In genomic region chr3:8727793-8728517, GRCh38 we compare ENCODE assay signal across 35 cellular contexts. TPM values are rescaled to one million over a fixed set of nuclear protein-coding genes. Genes with fewer than 3 reads are reported as not detected.
"Had no signal": no experiment of that assay in that cellular context is flagged by ENCODE, and none has a peak within 500 bp of the region (broad histone marks: within the 10 kb centered on the region; RNA-seq: fewer than 3 reads in every experiment).

No MANE protein-coding gene starts in this region.

- H3K79me2 ChIP-seq: parathyroid adenoma had no signal

- H3K27ac ChIP-seq: neutrophil, ovary, parathyroid adenoma, psoas muscle, right lobe of liver, sigmoid colon, stomach, thoracic aorta, thyroid gland, tibial nerve, upper lobe of left lung, vagina had no signal

- H3K4me3 ChIP-seq: ovary, psoas muscle, right lobe of liver, sigmoid colon, stomach, thoracic aorta, thyroid gland, tibial nerve, upper lobe of left lung, vagina had no signal

- H3K4me3 Mint-ChIP-seq: naive thymus-derived CD8-positive, alpha-beta T cell; natural killer cell treated with Interleukin-12 subunit alpha and Interleukin-12 subunit beta and Interleukin-15 and Interleukin-18, amount 100 ng/mL, for 72 hours; nephron progenitor cell; neural crest cell; stimulated activated effector memory CD8-positive, alpha-beta T cell treated with anti-CD3 and anti-CD28 coated beads, Interleukin-12 subunit alpha, Interleukin-12 subunit beta, amount 100 ng/mL, for 72 hours; stimulated activated naive B cell treated with anti-CD40 and anti-IgM and Interleukin-4, amounts not matched to agents 10 μg/mL and 1 μg/mL and 100 μg/mL, for 72 hours; stimulated activated naive CD8-positive, alpha-beta T cell treated with anti-CD3 and anti-CD28 coated beads, Interleukin-15, Interleukin-2, amounts not matched to agents 100 ng/mL and 50 ng/mL, for 24 hours had no signal

- H3K9me3 Mint-ChIP-seq: natural killer cell treated with Interleukin-12 subunit alpha and Interleukin-12 subunit beta and Interleukin-15 and Interleukin-18, amount 100 ng/mL, for 72 hours; stimulated activated effector memory CD8-positive, alpha-beta T cell treated with anti-CD3 and anti-CD28 coated beads, Interleukin-12 subunit alpha, Interleukin-12 subunit beta, amount 100 ng/mL, for 72 hours had no signal

- H3K4me1 Mint-ChIP-seq: naive B cell; naive thymus-derived CD8-positive, alpha-beta T cell; stimulated activated naive B cell treated with anti-CD40 and anti-IgM and Interleukin-4, amounts not matched to agents 10 μg/mL and 1 μg/mL and 100 μg/mL, for 72 hours had no signal

- DNase-seq: naive B cell; naive thymus-derived CD8-positive, alpha-beta T cell; nephron progenitor cell; nucleus accumbens; ovary; psoas muscle; right cardiac atrium; right lobe of liver; sigmoid colon; small intestine; stimulated activated CD4-positive, alpha-beta T cell treated with anti-CD3 and anti-CD28 coated beads, Interleukin-15, amount 100 ng/mL, for 24 hours; stimulated activated CD4-positive, alpha-beta T cell treated with anti-CD3 and anti-CD28 coated beads, Interleukin-2, amount 100 ng/mL, for 24 hours; stimulated activated CD4-positive, alpha-beta T cell treated with anti-CD3 and anti-CD28 coated beads, Interleukin-2, amount 100 ng/mL, for 48 hours; stimulated activated CD4-positive, alpha-beta T cell treated with anti-CD3 and anti-CD28 coated beads, Interleukin-4, amount 100 ng/mL, for 24 hours; stimulated activated naive B cell treated with anti-CD40 and anti-IgM and Interleukin-4, amounts not matched to agents 10 μg/mL and 1 μg/mL and 100 μg/mL, for 72 hours; stimulated activated naive CD4-positive, alpha-beta T cell treated with Interleukin-2 at 50 U/mL for 16 hours; stomach; thyroid gland; trophoblast cell; upper lobe of left lung had no signal

- H3K27me3 ChIP-seq: neutrophil, ovary, right lobe of liver, sigmoid colon, stomach, thyroid gland, tibial nerve, upper lobe of left lung, vagina had no signal

- H3K36me3 ChIP-seq: neutrophil, ovary, right lobe of liver, sigmoid colon, stomach, thoracic aorta, thyroid gland, tibial nerve, upper lobe of left lung, vagina had no signal

- H3K36me3 Mint-ChIP-seq: naive B cell; natural killer cell treated with Interleukin-12 subunit alpha and Interleukin-12 subunit beta and Interleukin-15 and Interleukin-18, amount 100 ng/mL, for 72 hours; stimulated activated effector memory CD8-positive, alpha-beta T cell treated with anti-CD3 and anti-CD28 coated beads, Interleukin-12 subunit alpha, Interleukin-12 subunit beta, amount 100 ng/mL, for 72 hours; stimulated activated naive B cell treated with anti-CD40 and anti-IgM and Interleukin-4, amounts not matched to agents 10 μg/mL and 1 μg/mL and 100 μg/mL, for 72 hours had no signal

- H3K9me3 ChIP-seq: neutrophil, ovary, psoas muscle, thoracic aorta, thyroid gland, vagina had no signal

- H2AFZ ChIP-seq: parathyroid adenoma had no signal

- H3K4me1 ChIP-seq: parathyroid adenoma, right lobe of liver, sigmoid colon, stomach, thyroid gland, tibial nerve, upper lobe of left lung, vagina had no signal

- H3K27ac Mint-ChIP-seq: naive B cell; natural killer cell treated with Interleukin-12 subunit alpha and Interleukin-12 subunit beta and Interleukin-15 and Interleukin-18, amount 100 ng/mL, for 72 hours; nephron progenitor cell; progenitor cell of endocrine pancreas; stimulated activated effector memory CD8-positive, alpha-beta T cell treated with anti-CD3 and anti-CD28 coated beads, Interleukin-12 subunit alpha, Interleukin-12 subunit beta, amount 100 ng/mL, for 72 hours; stimulated activated naive B cell treated with anti-CD40 and anti-IgM and Interleukin-4, amounts not matched to agents 10 μg/mL and 1 μg/mL and 100 μg/mL, for 72 hours; stimulated activated naive CD8-positive, alpha-beta T cell treated with anti-CD3 and anti-CD28 coated beads, Interleukin-15, Interleukin-2, amounts not matched to agents 100 ng/mL and 50 ng/mL, for 24 hours had no signal

- ATAC-seq: naive thymus-derived CD8-positive, alpha-beta T cell; natural killer cell treated with Interleukin-12 subunit alpha and Interleukin-12 subunit beta and Interleukin-15 and Interleukin-18, amount 100 ng/mL, for 72 hours; psoas muscle; right cardiac atrium; right lobe of liver; stimulated activated effector memory CD8-positive, alpha-beta T cell treated with anti-CD3 and anti-CD28 coated beads, Interleukin-12 subunit alpha, Interleukin-12 subunit beta, amount 100 ng/mL, for 72 hours; stimulated activated naive B cell treated with anti-CD40 and anti-IgM and Interleukin-4, amounts not matched to agents 10 μg/mL and 1 μg/mL and 100 μg/mL, for 72 hours had no signal

- H3K9ac ChIP-seq: parathyroid adenoma had no signal

- H3K27me3 Mint-ChIP-seq: progenitor cell of endocrine pancreas had no signal

RNA-seq across cellular contexts. Expression of gene CAV3, which starts 5.6 kb away (rescaled TPM):
- total RNA-seq: naive thymus-derived CD8-positive, alpha-beta T cell; natural killer cell treated with Interleukin-12 subunit alpha and Interleukin-12 subunit beta and Interleukin-15 and Interleukin-18, amount 100 ng/mL, for 72 hours; neural crest cell; omental fat pad; progenitor cell of endocrine pancreas; renal cortical epithelial cell; right lobe of liver; sigmoid colon; subcutaneous adipose tissue; temporal lobe; thoracic aorta; thyroid gland; ureter; vagina had no signal
- polyA plus RNA-seq: naive thymus-derived CD8-positive, alpha-beta T cell had no signal

RNA-seq across cellular contexts. Expression of gene OXTR, which starts 41.5 kb away (rescaled TPM):
- polyA plus RNA-seq: naive thymus-derived CD8-positive, alpha-beta T cell had no signal
